ENCODE assay signal across 15 cellular contexts in the genomic region with DNA sequence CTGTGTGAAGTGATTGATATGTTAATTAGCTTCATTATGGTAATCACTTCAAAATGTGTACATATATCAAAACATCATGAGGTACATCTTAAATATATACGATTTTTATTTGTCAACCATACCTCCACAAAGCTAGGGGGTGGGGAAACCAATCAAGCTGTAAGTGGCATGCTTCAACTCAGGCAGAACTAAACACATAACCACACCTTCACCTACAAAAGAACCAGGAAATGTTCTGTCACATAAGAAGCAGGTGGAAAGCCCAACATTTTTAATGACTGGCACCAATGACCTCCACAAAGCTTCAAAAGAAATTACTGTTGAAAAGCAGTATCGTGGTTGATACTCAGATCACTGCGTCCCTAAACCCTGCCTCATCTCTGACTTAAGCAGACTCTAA.
DNase-seq lines count a peak whose midpoint lies in the region; ATAC-seq and TF ChIP-seq lines count a peak whose summit lies in the region.
"Had no signal": no experiment of that assay in that cellular context is flagged by ENCODE, and none has a peak within 500 bp of the region (broad histone marks: within the 10 kb centered on the region; RNA-seq: fewer than 3 reads in every experiment).

No MANE protein-coding gene starts in this region.

- H3K9me2 ChIP-seq in neural cell (ENCODE audit: insufficient read depth, low read length) = no peaks in the 10 kb centered on the region

- H3K9me3 Mint-ChIP-seq in mesothelial cell of epicardium = peaks cover 8% of the 10 kb centered on the region

- no peaks in the 10 kb centered on the region for H3K4me1 ChIP-seq in colonic mucosa

- no peak overlapping the region for H2AFZ ChIP-seq in neural cell (ENCODE audit: low read depth, low read length)

- no peak overlapping the region for H3K27ac ChIP-seq in neural cell (ENCODE audit: low read length)
- H3K27ac ChIP-seq in colonic mucosa = no peak overlapping the region
- H3K27ac ChIP-seq: C4-2B had no signal

- no peak overlapping the region for H3K4me3 Mint-ChIP-seq in mesothelial cell of epicardium
- H3K4me3 Mint-ChIP-seq: B cell; CD4-positive, alpha-beta memory T cell; HFFc6; IgD-negative memory B cell had no signal

- DNase-seq in DMS79 (lab: John Stamatoyannopoulos, UW) (peak; percentile 85), NCI-H2029 (lab: John Stamatoyannopoulos, UW) (peak; percentile 72), SW480 (ENCODE audit: low spot score) (peak; percentile 4), colonic mucosa (no peak), mesothelial cell of epicardium (ENCODE audit: low spot score in 2 of 2, unreplicated experiment in 2 of 2) (no peak)
- DNase-seq: CD4-positive, alpha-beta memory T cell; DMS53; EL; HCEC 1CT; HFFc6 had no signal

- H3K4me2 ChIP-seq in neural cell (ENCODE audit: low read length) = no peak overlapping the region

- no peaks in the 10 kb centered on the region for H3K79me2 ChIP-seq in neural cell (replicated peaks; ENCODE audit: insufficient read depth, low read length)

- H4K20me1 ChIP-seq in neural cell (ENCODE audit: insufficient read depth) = no peaks in the 10 kb centered on the region

- intact Hi-C loops in colonic mucosa (cut with DNase I) = no loop called here

- H3K36me3 ChIP-seq in neural cell (ENCODE audit: insufficient read depth, low read length) = no peaks in the 10 kb centered on the region
- H3K36me3 ChIP-seq in colonic mucosa = no peaks in the 10 kb centered on the region

- TF ChIP-seq CTCF in neural cell (IDR thresholded peaks at IDR 0.05; ENCODE audit: poor library complexity, severe bottlenecking) (no peak), colonic mucosa (IDR thresholded peaks at IDR 0.05) (no peak), mesothelial cell of epicardium (IDR thresholded peaks at IDR 0.05; ENCODE audit: unreplicated experiment) (no peak)

- H3K27me3 Mint-ChIP-seq in mesothelial cell of epicardium (ENCODE audit: low read depth) = peaks cover 4% of the 10 kb centered on the region
- H3K27me3 Mint-ChIP-seq: B cell; CD4-positive, alpha-beta memory T cell; IgD-negative memory B cell had no signal

- no peaks in the 10 kb centered on the region for H3F3A ChIP-seq in neural cell (ENCODE audit: insufficient read depth, low read length, poor library complexity, severe bottlenecking)

- H3K9me3 ChIP-seq in neural cell (ENCODE audit: low read length) (no peaks in the 10 kb centered on the region), colonic mucosa (no peaks in the 10 kb centered on the region)

- H3K27ac Mint-ChIP-seq in mesothelial cell of epicardium = no peak overlapping the region
- H3K27ac Mint-ChIP-seq: B cell; CD4-positive, alpha-beta memory T cell; HFFc6; IgD-negative memory B cell had no signal

- H3K27me3 ChIP-seq in neural cell (ENCODE audit: insufficient read depth, low read depth, low read length) = no peaks in the 10 kb centered on the region
- H3K27me3 ChIP-seq in colonic mucosa = no peaks in the 10 kb centered on the region

- TF ChIP-seq EP300 in neural cell (conservative IDR thresholded peaks at IDR 0.05; ENCODE audit: poor library complexity, severe bottlenecking) = peak; percentile 64

- H3K9ac ChIP-seq in neural cell (ENCODE audit: low read length) = no peak overlapping the region
- H3K9ac ChIP-seq in colonic mucosa (ENCODE audit: low read depth in 2 of 2, low read length in 2 of 2) = no peak overlapping the region

- no peaks in the 10 kb centered on the region for H3K36me3 Mint-ChIP-seq in mesothelial cell of epicardium
- H3K36me3 Mint-ChIP-seq: CD4-positive, alpha-beta memory T cell; IgD-negative memory B cell had no signal

- TF ChIP-seq RAD21 in neural cell (conservative IDR thresholded peaks at IDR 0.05) = no peak

- ATAC-seq in GM21786 (IDR thresholded peaks at IDR 0.05; ENCODE audit: unreplicated experiment) = no peak

- H3K4me3 ChIP-seq in neural cell (ENCODE audit: low read length) (no peak overlapping the region), colonic mucosa (no peak overlapping the region)

- H3K4me1 Mint-ChIP-seq in mesothelial cell of epicardium = no peaks in the 10 kb centered on the region
- H3K4me1 Mint-ChIP-seq: B cell; CD4-positive, alpha-beta memory T cell; IgD-negative memory B cell had no signal

TF ChIP-seq in neural cell, 6 proteins besides CTCF, POLR2A, EP300 and RAD21:
- TF ChIP-seq SMC3 (conservative IDR thresholded peaks at IDR 0.05; ENCODE audit: poor library complexity) (no peak), TAF1 (IDR thresholded peaks at IDR 0.05; ENCODE audit: low read depth) (no peak), EZH2 (IDR thresholded peaks at IDR 0.05; ENCODE audit: borderline replicate concordance, insufficient read depth, low read length, poor library complexity, severe bottlenecking) (no peak), POLR2AphosphoS5 (IDR thresholded peaks at IDR 0.05) (peak; percentile 36), MXI1 (conservative IDR thresholded peaks at IDR 0.05; ENCODE audit: poor library complexity, severe bottlenecking) (no peak)
- TF ChIP-seq, protein P1, sequence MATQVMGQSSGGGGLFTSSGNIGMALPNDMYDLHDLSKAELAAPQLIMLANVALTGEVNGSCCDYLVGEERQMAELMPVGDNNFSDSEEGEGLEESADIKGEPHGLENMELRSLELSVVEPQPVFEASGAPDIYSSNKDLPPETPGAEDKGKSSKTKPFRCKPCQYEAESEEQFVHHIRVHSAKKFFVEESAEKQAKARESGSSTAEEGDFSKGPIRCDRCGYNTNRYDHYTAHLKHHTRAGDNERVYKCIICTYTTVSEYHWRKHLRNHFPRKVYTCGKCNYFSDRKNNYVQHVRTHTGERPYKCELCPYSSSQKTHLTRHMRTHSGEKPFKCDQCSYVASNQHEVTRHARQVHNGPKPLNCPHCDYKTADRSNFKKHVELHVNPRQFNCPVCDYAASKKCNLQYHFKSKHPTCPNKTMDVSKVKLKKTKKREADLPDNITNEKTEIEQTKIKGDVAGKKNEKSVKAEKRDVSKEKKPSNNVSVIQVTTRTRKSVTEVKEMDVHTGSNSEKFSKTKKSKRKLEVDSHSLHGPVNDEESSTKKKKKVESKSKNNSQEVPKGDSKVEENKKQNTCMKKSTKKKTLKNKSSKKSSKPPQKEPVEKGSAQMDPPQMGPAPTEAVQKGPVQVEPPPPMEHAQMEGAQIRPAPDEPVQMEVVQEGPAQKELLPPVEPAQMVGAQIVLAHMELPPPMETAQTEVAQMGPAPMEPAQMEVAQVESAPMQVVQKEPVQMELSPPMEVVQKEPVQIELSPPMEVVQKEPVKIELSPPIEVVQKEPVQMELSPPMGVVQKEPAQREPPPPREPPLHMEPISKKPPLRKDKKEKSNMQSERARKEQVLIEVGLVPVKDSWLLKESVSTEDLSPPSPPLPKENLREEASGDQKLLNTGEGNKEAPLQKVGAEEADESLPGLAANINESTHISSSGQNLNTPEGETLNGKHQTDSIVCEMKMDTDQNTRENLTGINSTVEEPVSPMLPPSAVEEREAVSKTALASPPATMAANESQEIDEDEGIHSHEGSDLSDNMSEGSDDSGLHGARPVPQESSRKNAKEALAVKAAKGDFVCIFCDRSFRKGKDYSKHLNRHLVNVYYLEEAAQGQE (IDR thresholded peaks at IDR 0.05; ENCODE audit: borderline replicate concordance) = no peak
TF ChIP-seq in neural cell: peak in this region for 1.

Comparison
In these comparisons a context has a peak if more than half of its experiments do, and no peak if none do; other contexts are left out.
1. DNase-seq: peak in DMS79 (single experiment), NCI-H2029 (single experiment) and SW480 (single experiment); none in colonic mucosa (single experiment) and mesothelial cell of epicardium (0 of 2).